ENCODE assay signal across 8 cellular contexts in genomic region chr20:327041-327945, GRCh38. TPM values are rescaled to one million over a fixed set of nuclear protein-coding genes. Genes with fewer than 3 reads are reported as not detected.
A peak's percentile ranks its signal among the peaks of the same experiment; 100 is the strongest.
DNase-seq lines count a peak whose midpoint lies in the region; ATAC-seq and TF ChIP-seq lines count a peak whose summit lies in the region.

No MANE protein-coding gene starts in this region.

- H3K27ac ChIP-seq in PC-9 (no peak overlapping the region), esophagus squamous epithelium (peak overlapping the region; percentile 83 to 98 (median 94)), muscle layer of colon (ENCODE audit: low read depth, low read length) (peak overlapping the region; percentile 75)

- CTCF ChIA-PET in PC-9 (lab: Charles Lee), result no interaction called here

- H3K4me1 Mint-ChIP-seq in stimulated activated memory B cell treated with anti-CD40 and anti-IgM and Interleukin-4, amounts not matched to agents 10 μg/mL and 1 μg/mL and 100 μg/mL, for 72 hours, result peaks cover 52% of the 10 kb centered on the region

- H3K4me2 ChIP-seq in PC-9, result peak overlapping the region; percentile 76

- peak; percentile 91 for DNase-seq in ELR (ENCODE audit: low read depth)
- peak; percentile 59 for DNase-seq in KG1 (lab: John Stamatoyannopoulos, UW)
- DNase-seq in PC-9, result peak; percentile 70 to 95
- DNase-seq in activated T-helper 1 cell treated with anti-CD3 and anti-CD28 coated beads, Interleukin-2, amount 50 U/mL, for 16 hours (ENCODE audit: low read depth in 1 of 2, low spot score in 1 of 2), result peak; percentile 34 to 56
- DNase-seq in esophagus squamous epithelium (lab: John Stamatoyannopoulos, UW), result peak; percentile 54

- no peaks in the 10 kb centered on the region for H3K27me3 ChIP-seq in PC-9 (ENCODE audit: insufficient read depth, low read depth)
- peaks cover 0 to 6% (median 0%) of the 10 kb centered on the region in 4 donors for H3K27me3 ChIP-seq in esophagus squamous epithelium
- H3K27me3 ChIP-seq in muscle layer of colon (ENCODE audit: control insufficient read depth in 1 of 2, insufficient read depth in 2 of 2, low read length in 2 of 2), result no peaks in the 10 kb centered on the region

- H3K4me3 ChIP-seq in PC-9, result peak overlapping the region; percentile 83
- H3K4me3 ChIP-seq in esophagus squamous epithelium, result peak overlapping the region; percentile 67 to 95 (median 76)
- H3K4me3 ChIP-seq in muscle layer of colon (ENCODE audit: low read depth in 1 of 2, low read length in 2 of 2), result peak overlapping the region; percentile 68 to 84

- peaks cover 20% of the 10 kb centered on the region for H3K4me1 ChIP-seq in PC-9 (replicated peaks; ENCODE audit: insufficient read depth)
- H3K4me1 ChIP-seq in esophagus squamous epithelium, result peaks cover 34 to 80% (median 48%) of the 10 kb centered on the region in 3 donors
- peaks cover 33% of the 10 kb centered on the region for H3K4me1 ChIP-seq in muscle layer of colon (ENCODE audit: insufficient read depth, low read length)

- H3K79me2 ChIP-seq in PC-9 (ENCODE audit: low read depth), result peaks cover 14% of the 10 kb centered on the region

- peaks cover 34% of the 10 kb centered on the region for H4K20me1 ChIP-seq in PC-9 (ENCODE audit: insufficient read depth)

- peak overlapping the region; percentile 65 for H3K27ac Mint-ChIP-seq in stimulated activated memory B cell treated with anti-CD40 and anti-IgM and Interleukin-4, amounts not matched to agents 10 μg/mL and 1 μg/mL and 100 μg/mL, for 72 hours

- POLR2A ChIA-PET in PC-9 (lab: Charles Lee; ENCODE audit: unreplicated experiment), result no interaction called here

- H3K9me3 ChIP-seq in PC-9 (ENCODE audit: insufficient read depth, low read depth), result no peaks in the 10 kb centered on the region
- H3K9me3 ChIP-seq in esophagus squamous epithelium, result no peaks in the 10 kb centered on the region
- H3K9me3 ChIP-seq in muscle layer of colon (ENCODE audit: low read length), result no peaks in the 10 kb centered on the region

- ATAC-seq in stimulated activated memory B cell treated with anti-CD40 and anti-IgM and Interleukin-4, amounts not matched to agents 10 μg/mL and 1 μg/mL and 100 μg/mL, for 72 hours, result peak; percentile 0
- no peak for ATAC-seq in GM18519 (IDR thresholded peaks at IDR 0.05; ENCODE audit: low FRiP score, unreplicated experiment)

- TSS peak; percentile 36 for BruUV-seq in PC-9 (replicated peaks; lab: Mats Ljungman, UMichigan)

- peak overlapping the region; percentile 93 for H3K4me3 Mint-ChIP-seq in stimulated activated memory B cell treated with anti-CD40 and anti-IgM and Interleukin-4, amounts not matched to agents 10 μg/mL and 1 μg/mL and 100 μg/mL, for 72 hours

- TF ChIP-seq POLR2A in esophagus squamous epithelium (IDR thresholded peaks at IDR 0.05), result peak in 2 of 4 donors; percentile 10 to 34

- no peaks in the 10 kb centered on the region for H3K27me3 Mint-ChIP-seq in stimulated activated memory B cell treated with anti-CD40 and anti-IgM and Interleukin-4, amounts not matched to agents 10 μg/mL and 1 μg/mL and 100 μg/mL, for 72 hours

- H3K9me3 Mint-ChIP-seq in stimulated activated memory B cell treated with anti-CD40 and anti-IgM and Interleukin-4, amounts not matched to agents 10 μg/mL and 1 μg/mL and 100 μg/mL, for 72 hours, result no peaks in the 10 kb centered on the region

- H3K36me3 Mint-ChIP-seq in stimulated activated memory B cell treated with anti-CD40 and anti-IgM and Interleukin-4, amounts not matched to agents 10 μg/mL and 1 μg/mL and 100 μg/mL, for 72 hours, result no peaks in the 10 kb centered on the region

- peak overlapping the region; percentile 82 for H3K9ac ChIP-seq in muscle layer of colon (ENCODE audit: low read length)

- TF ChIP-seq CTCF in PC-9 (conservative IDR thresholded peaks at IDR 0.05), result no peak
- TF ChIP-seq CTCF in esophagus squamous epithelium (IDR thresholded peaks at IDR 0.05), result no peak

- H3K36me3 ChIP-seq in PC-9 (ENCODE audit: low read depth) (no peaks in the 10 kb centered on the region), esophagus squamous epithelium (no peaks in the 10 kb centered on the region), muscle layer of colon (ENCODE audit: insufficient read depth, low read length) (no peaks in the 10 kb centered on the region)

- intact Hi-C loops in PC-9 (cut with micrococcal nuclease; ENCODE audit: unreplicated experiment), result loop anchor here (10.0 kb wide), 1 partner anchor 328 kb away; the partner anchor contains the start of gene SRXN1
- intact Hi-C loops in esophagus squamous epithelium (cut with DNase I), result no loop called here

- no peak overlapping the region; the same call in 1 of the 2 replicates for H2AFZ ChIP-seq in PC-9

- H3F3A ChIP-seq in PC-9 (ENCODE audit: insufficient read depth, low read depth), result peaks cover 52% of the 10 kb centered on the region

- H3K9me2 ChIP-seq in PC-9 (ENCODE audit: insufficient read depth), result no peaks in the 10 kb centered on the region

- 0% methylated on average over 6 of the region's 50 CpGs; no CpG with 5 or more reads in 1 of the 2 donors for WGBS in esophagus squamous epithelium, 2 donors

RNA-seq across cellular contexts. Expression of gene SOX12, which starts 1.9 kb away (rescaled TPM):
- total RNA-seq in PC-9 (2021), result 49.5 and 57.1 TPM in 2 replicates
- 1 to 10 TPM; 2.1 to 3.8 (median 3.3) TPM for total RNA-seq in esophagus squamous epithelium

RNA-seq across cellular contexts. Expression of gene NRSN2, which starts 19.6 kb away (rescaled TPM):
- total RNA-seq in PC-9 (2021), result 15.0 and 16.5 TPM in 2 replicates
- 10 to 100 TPM in 1 of 4 donors, 1 to 10 TPM in 3; 3.7 to 13.8 (median 7.2) TPM for total RNA-seq in esophagus squamous epithelium

RNA-seq across cellular contexts. Expression of gene ZCCHC3, which starts 29.9 kb away (rescaled TPM):
- total RNA-seq in PC-9 (2021) (16.0 and 17.7 TPM in 2 replicates), esophagus squamous epithelium (10 to 100 TPM in 1 of 4 donors, 1 to 10 TPM in 3; 6.8 to 14.1 (median 9.2) TPM)

RNA-seq across cellular contexts. Expression of gene C20orf96, which starts 36.7 kb away (rescaled TPM):
- total RNA-seq in PC-9 (2021) (20.7 and 25.7 TPM in 2 replicates), esophagus squamous epithelium (1 to 10 TPM in 2 of 4 donors, under 1 TPM in 2; 0.19 to 1.1 (median 0.89) TPM)

RNA-seq across cellular contexts. Expression of gene TRIB3, which starts 53.3 kb away (rescaled TPM):
- 81.0 and 82.0 TPM in 2 replicates for total RNA-seq in PC-9 (2021)
- 10 to 100 TPM in 3 of 4 donors, 1 to 10 TPM in 1; 6.5 to 22.0 (median 11.9) TPM for total RNA-seq in esophagus squamous epithelium

Comparison
In these comparisons a context has a peak if more than half of its experiments do, and no peak if none do; other contexts are left out.
1. RNA of gene SOX12, which starts 1.9 kb away (total RNA-seq): 49.5 to 57.1 TPM in PC-9; 2.1 to 3.8 TPM in esophagus squamous epithelium; every median in the first group is over 10 times any median in the second.
2. Peak in every context shown above with its lines, with median percentiles within 50 percentile points of each other: DNase-seq and H3K4me3 ChIP-seq.